ENCODE assay signal across 27 cellular contexts in genomic region chr9:19404278-19405075, GRCh38. TPM values are rescaled to one million over a fixed set of nuclear protein-coding genes. Genes with fewer than 3 reads are reported as not detected.
A peak's percentile ranks its signal among the peaks of the same experiment; 100 is the strongest.
DNase-seq lines count a peak whose midpoint lies in the region; FAIRE-seq and TF ChIP-seq lines count a peak whose summit lies in the region.
"Had no signal": no experiment of that assay in that cellular context is flagged by ENCODE, and none has a peak within 500 bp of the region (broad histone marks: within the 10 kb centered on the region; RNA-seq: fewer than 3 reads in every experiment).

No MANE protein-coding gene starts in this region.

- H3K27me3 ChIP-seq in keratinocyte (ENCODE audit: control insufficient read depth, extremely low read depth, insufficient read depth, low read length): no peaks in the 10 kb centered on the region
- H3K27me3 ChIP-seq: ovary, sigmoid colon had no signal

- DNase-seq in HPDE6-E6E7 (ENCODE audit: extremely low spot score): peak; percentile 67
- DNase-seq in keratinocyte (ENCODE audit: low read depth, low spot score): peak; percentile 94
- no peak for DNase-seq in OCI-M1 (lab: John Stamatoyannopoulos, UW)
- DNase-seq in germinal center (ENCODE audit: low spot score): no peak
- DNase-seq in GM20000 (ENCODE audit: low spot score): no peak
- no peak for DNase-seq in occipital lobe (lab: John Stamatoyannopoulos, UW)
- DNase-seq: activated CD4-positive, alpha-beta T cell treated with anti-CD3 and anti-CD28 coated beads for 36 hours; activated T-cell treated with anti-CD3 and anti-CD28 coated beads, Interleukin-2, amount 50 U/mL, for 72 hours; CD4-positive, alpha-beta memory T cell; effector CD8-positive, alpha-beta T cell; Kasumi-1; lower lobe of right lung; naive thymus-derived CD8-positive, alpha-beta T cell; NCI-H1105; NCI-H69; ovary; SHP77; sigmoid colon; stimulated activated CD4-positive, alpha-beta T cell treated with anti-CD3 and anti-CD28 coated beads, Interleukin-1b, Interleukin-23, amount 100 ng/mL, for 48 hours; T-cell had no signal

- H3K27ac ChIP-seq in VCaP (peak overlapping the region; percentile 98), keratinocyte (ENCODE audit: control insufficient read depth, insufficient read depth, low read length) (peak overlapping the region; percentile 42), skin epidermis (peak overlapping the region in 12 of 21 experiments; percentile 2 to 63 (median 50))
- H3K27ac ChIP-seq: lower lobe of right lung, ovary, sigmoid colon, thoracic aorta had no signal

- H3K4me2 ChIP-seq in keratinocyte (ENCODE audit: control insufficient read depth, extremely low read depth, insufficient read depth, low read depth, low read length): peak overlapping the region; percentile 50

- no peaks in the 10 kb centered on the region for H4K20me1 ChIP-seq in keratinocyte (ENCODE audit: control insufficient read depth, extremely low read depth, insufficient read depth, low read length)

- peaks cover 12% of the 10 kb centered on the region for H3K4me1 ChIP-seq in keratinocyte (ENCODE audit: control insufficient read depth, extremely low read depth, insufficient read depth, low read length)
- H3K4me1 ChIP-seq: HAP-1 had no signal

- no peak overlapping the region for H2AFZ ChIP-seq in keratinocyte (ENCODE audit: control insufficient read depth, low read length)

- H3K4me3 ChIP-seq in keratinocyte (ENCODE audit: control insufficient read depth in 2 of 3, extremely low read depth in 1 of 3, insufficient read depth in 2 of 3, low read depth in 1 of 3, low read length in 3 of 3): no peak overlapping the region
- no peak overlapping the region for H3K4me3 ChIP-seq in skin epidermis
- H3K4me3 ChIP-seq: HAP-1, lower lobe of right lung, ovary, sigmoid colon, thoracic aorta had no signal

- peak; percentile 81 for FAIRE-seq in keratinocyte (lab: Jason Lieb, UNC)
- FAIRE-seq: astrocyte, GM12892, TTC549 had no signal

- TF ChIP-seq CTCF in VCaP (conservative IDR thresholded peaks at IDR 0.05) (no peak), keratinocyte (optimal IDR thresholded peaks at IDR 0.05 in 1 of 3, IDR thresholded peaks at IDR 0.05 in 1 of 3, conservative IDR thresholded peaks at IDR 0.05 in 1 of 3; ENCODE audit: extremely low read depth in 1 of 3, insufficient read depth in 2 of 3, low read length in 3 of 3) (no peak), GM20000 (IDR thresholded peaks at IDR 0.05; ENCODE audit: extremely low read depth, missing control alignments) (no peak)

- no peaks in the 10 kb centered on the region for H3K9me1 ChIP-seq in keratinocyte (ENCODE audit: control insufficient read depth, extremely low read depth, insufficient read depth, low read length)

- H3K36me3 ChIP-seq in keratinocyte (ENCODE audit: control insufficient read depth in 2 of 2, extremely low read depth in 1 of 2, insufficient read depth in 2 of 2, low read length in 2 of 2): no peaks in the 10 kb centered on the region
- H3K36me3 ChIP-seq: HAP-1, lower lobe of right lung, ovary, sigmoid colon, thoracic aorta had no signal

- H3K79me2 ChIP-seq in keratinocyte (ENCODE audit: control insufficient read depth, insufficient read depth, low read length): no peaks in the 10 kb centered on the region

- dilution Hi-C loops in keratinocyte (cut with MboI; ENCODE audit: extremely low pct_ligation_motif_present, low sequenced_read_pairs): no loop called here

- no peak overlapping the region for H3K9ac ChIP-seq in keratinocyte (ENCODE audit: control insufficient read depth, extremely low read depth, insufficient read depth, low read length)

- no peaks in the 10 kb centered on the region for H3K9me3 ChIP-seq in keratinocyte (ENCODE audit: control insufficient read depth, low read depth, low read length)
- H3K9me3 ChIP-seq: lower lobe of right lung, sigmoid colon, thoracic aorta had no signal

RNA-seq across cellular contexts. Expression of gene ACER2, which starts 4.3 kb away (rescaled TPM):
- 3.2 to 4.3 TPM (median 4.2 TPM) in 3 replicates for polyA plus RNA-seq in keratinocyte
- polyA plus RNA-seq in keratinocyte (2011; ENCODE audit: low read depth): 0.31 TPM
- 1.7 and 3.3 TPM in 2 replicates for polyA plus RNA-seq in keratinocyte (2011; cell fraction: cytosol; rRNA removed)
- 6.0 and 7.2 TPM in 2 replicates for polyA plus RNA-seq in keratinocyte (2011; cell fraction: nucleus; rRNA removed)
- polyA plus RNA-seq in keratinocyte (2012; ENCODE audit: low replicate concordance): 2.2 and 2.9 TPM in 2 replicates
- polyA minus RNA-seq in keratinocyte: 5.7 to 13.7 TPM (median 13.1 TPM) in 3 replicates
- polyA minus RNA-seq in keratinocyte (2011; cell fraction: cytosol; rRNA and poly(A)+ RNA removed): 3.5 TPM
- 10.4 and 11.4 TPM in 2 replicates for polyA minus RNA-seq in keratinocyte (2011; cell fraction: nucleus; rRNA and poly(A)+ RNA removed)
- 11.4 TPM for total RNA-seq in occipital lobe

RNA-seq across cellular contexts. Expression of gene RPS6, which starts 24.4 kb away (rescaled TPM):
- polyA plus RNA-seq in keratinocyte: 1,903 to 3,423 TPM (median 2,013 TPM) in 3 replicates
- 2,401 TPM for polyA plus RNA-seq in keratinocyte (2011; ENCODE audit: low read depth)
- polyA plus RNA-seq in keratinocyte (2011; cell fraction: cytosol; rRNA removed): 3,013 and 3,358 TPM in 2 replicates
- 662 and 843 TPM in 2 replicates for polyA plus RNA-seq in keratinocyte (2011; cell fraction: nucleus; rRNA removed)
- 1,771 and 2,753 TPM in 2 replicates for polyA plus RNA-seq in keratinocyte (2012; ENCODE audit: low replicate concordance)
- 193 to 899 TPM (median 839 TPM) in 3 replicates for polyA minus RNA-seq in keratinocyte
- 557 TPM for polyA minus RNA-seq in keratinocyte (2011; cell fraction: cytosol; rRNA and poly(A)+ RNA removed)
- polyA minus RNA-seq in keratinocyte (2011; cell fraction: nucleus; rRNA and poly(A)+ RNA removed): 114 and 179 TPM in 2 replicates
- total RNA-seq in occipital lobe: 1,247 TPM

Comparison
In these comparisons a context has a peak if more than half of its experiments do, and no peak if none do; other contexts are left out.
1. DNase-seq: peak in HPDE6-E6E7 (single experiment) and keratinocyte (single experiment); none in OCI-M1 (single experiment), germinal center (single experiment), GM20000 (single experiment) and occipital lobe (single experiment).
2. H3K27ac ChIP-seq: peak in every context shown above with its lines; median percentile 98 in VCaP; 50 in skin epidermis; 42 in keratinocyte.